Comparison of ENCODE assay signal across 25 cellular contexts in the genomic region with DNA sequence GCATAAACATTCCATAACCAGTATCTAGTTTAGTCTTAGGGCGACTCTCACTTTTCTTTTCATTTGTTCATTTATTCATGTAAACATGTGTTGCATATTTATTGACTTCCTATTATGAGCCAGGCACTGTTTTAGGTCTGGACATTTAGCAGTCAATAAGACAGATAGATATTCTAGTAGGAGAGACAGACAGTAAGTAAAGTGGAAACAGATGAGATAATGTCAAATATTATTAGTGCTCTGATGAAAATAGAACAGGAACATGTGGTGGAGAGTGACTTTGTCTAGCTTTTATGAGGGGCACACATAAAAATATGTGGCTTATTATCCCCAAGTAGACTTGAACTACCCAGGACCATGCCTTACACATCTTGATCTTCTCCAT.
"Had no signal": no experiment of that assay in that cellular context is flagged by ENCODE, and none has a peak within 500 bp of the region (broad histone marks: within the 10 kb centered on the region; RNA-seq: fewer than 3 reads in every experiment).

No MANE protein-coding gene starts in this region.

- FAIRE-seq: kidney had no signal

- ATAC-seq: activated CD4-positive, alpha-beta T cell treated with anti-CD3 and anti-CD28 coated beads for 36 hours; activated CD8-positive, alpha-beta T cell treated with anti-CD3 and anti-CD28 coated beads, Interleukin-2, amount 10 ng/mL, durations not matched to agents 7 days and 5 days; activated naive CD4-positive, alpha-beta T cell treated with anti-CD3 and anti-CD28 coated beads, Interleukin-2, amount 50 U/mL, for 72 hours; activated T-cell treated with anti-CD3 and anti-CD28 coated beads, Interleukin-2, amount 50 U/mL, for 72 hours; body of pancreas; natural killer cell had no signal

- H3K36me3 ChIP-seq: lower lobe of right lung, neutrophil, ovary, stomach, thyroid gland, upper lobe of right lung had no signal

- H3K4me3 ChIP-seq: body of pancreas, coronary artery, dorsolateral prefrontal cortex, lower lobe of right lung, ovary, stomach, thyroid gland, upper lobe of right lung had no signal

- H3K27ac ChIP-seq: body of pancreas, dorsolateral prefrontal cortex, lower lobe of right lung, neutrophil, ovary, stomach, upper lobe of right lung had no signal

- H3K27me3 ChIP-seq: body of pancreas, dorsolateral prefrontal cortex, neutrophil, ovary, stomach, thyroid gland, upper lobe of right lung had no signal

- H3K9me3 ChIP-seq: body of pancreas, lower lobe of right lung, neutrophil, ovary, stomach, thyroid gland, upper lobe of right lung had no signal

- H3K4me1 ChIP-seq: lower lobe of right lung, stomach, upper lobe of right lung had no signal

- DNase-seq: activated CD4-positive, alpha-beta T cell treated with anti-CD3 and anti-CD28 coated beads for 36 hours; activated CD4-positive, CD25-positive, alpha-beta regulatory T cell; activated CD8-positive, alpha-beta T cell treated with anti-CD3 and anti-CD28 coated beads, Interleukin-2, amount 10 ng/mL, durations not matched to agents 7 days and 5 days; activated naive CD4-positive, alpha-beta T cell; activated T-cell treated with anti-CD3 and anti-CD28 coated beads for 4 hours; activated T-cell treated with anti-CD3 and anti-CD28 coated beads, Interleukin-2, amount 50 U/mL, for 72 hours; aorta; body of pancreas; dorsolateral prefrontal cortex; effector memory CD4-positive, alpha-beta T cell; kidney; lower lobe of right lung; mesenchymal stem cell; natural killer cell; ovary; stimulated activated CD4-positive, alpha-beta T cell treated with anti-CD3 and anti-CD28 coated beads, Interleukin-15, amount 100 ng/mL, for 24 hours; stimulated activated CD4-positive, alpha-beta T cell treated with anti-CD3 and anti-CD28 coated beads, Interleukin-2, amount 100 ng/mL, for 24 hours; stimulated activated naive B cell treated with anti-CD40 and anti-IgM and Interleukin-4, amounts not matched to agents 10 μg/mL and 1 μg/mL and 100 μg/mL, for 72 hours; stomach; T-helper 1 cell; upper lobe of right lung had no signal
